9 cellular contexts compared by ENCODE assay signal in genomic region chr19:53132231-53132991, GRCh38. TPM values are rescaled to one million over a fixed set of nuclear protein-coding genes. Genes with fewer than 3 reads are reported as not detected.
DNase-seq lines count a peak whose midpoint lies in the region; ATAC-seq and TF ChIP-seq lines count a peak whose summit lies in the region.
"Had no signal": no experiment of that assay in that cellular context is flagged by ENCODE, and none has a peak within 500 bp of the region (broad histone marks: within the 10 kb centered on the region; RNA-seq: fewer than 3 reads in every experiment).

TSS of gene ZNF415 (minus strand) at chr19:53132910. CDS start at chr19:53122676, 10,234 bp downstream.

- ATAC-seq in CD4-positive, alpha-beta T cell (ENCODE audit: poor library complexity), result peak; percentile 74
- ATAC-seq in esophagus mucosa (peak; percentile 53), GM18520 (IDR thresholded peaks at IDR 0.05; ENCODE audit: unreplicated experiment) (no peak)
- ATAC-seq: HCT116 had no signal

- no peak for TF ChIP-seq CTCF in CD4-positive, alpha-beta T cell (IDR thresholded peaks at IDR 0.05)
- TF ChIP-seq CTCF in GM10266 (IDR thresholded peaks at IDR 0.05; ENCODE audit: control insufficient read depth, insufficient read depth, low read depth, missing control alignments), result no peak

- H3K9me3 ChIP-seq in CD4-positive, alpha-beta T cell (ENCODE audit: control insufficient read depth, low read length), result peaks cover 46% of the 10 kb centered on the region

- H3K4me3 Mint-ChIP-seq in CD4-positive, alpha-beta T cell, result peak within 1 kb of the TSS; percentile 88

- H3K27ac Mint-ChIP-seq in CD4-positive, alpha-beta T cell, result peak within 1 kb of the TSS; percentile 51

- POLR2A ChIA-PET in CD4-positive, alpha-beta T cell (lab: Charles Lee), result no interaction called here

- H3K36me3 Mint-ChIP-seq in CD4-positive, alpha-beta T cell (ENCODE audit: low read depth), result peaks cover 61% of the 10 kb centered on the region

- no peaks in the 10 kb centered on the region for H3K27me3 ChIP-seq in CD4-positive, alpha-beta T cell (ENCODE audit: control insufficient read depth, insufficient read depth, low read length)

- peak in 8 of 10 experiments; percentile 2 to 53 (median 28) for DNase-seq in CD4-positive, alpha-beta T cell
- DNase-seq in NCI-H146 (lab: John Stamatoyannopoulos, UW) (peak; percentile 77), activated T-cell treated with anti-CD3 and anti-CD28 coated beads for 24 hours (ENCODE audit: low read depth) (peak; percentile 12), midbrain (lab: John Stamatoyannopoulos, UW) (peak; percentile 90), GM10266 (ENCODE audit: extremely low spot score) (no peak)
- peak; percentile 10 for DNase-seq in stimulated activated CD8-positive, alpha-beta memory T cell treated with anti-CD3 and anti-CD28 coated beads, Interleukin-15, amount 100 ng/mL, for 1 hour (ENCODE audit: low read depth)

- H3K4me1 Mint-ChIP-seq in CD4-positive, alpha-beta T cell (ENCODE audit: low read depth), result peaks cover 25% of the 10 kb centered on the region

- CTCF ChIA-PET in CD4-positive, alpha-beta T cell (lab: Charles Lee), result no interaction called here

- H3K9me3 Mint-ChIP-seq in CD4-positive, alpha-beta T cell, result peaks cover 15% of the 10 kb centered on the region

- intact Hi-C loops in CD4-positive, alpha-beta T cell (cut with DNase I, micrococcal nuclease), result loop anchor here in 1 of 2 experiments (2.0 kb wide), 1 partner anchor 30 kb away; the partner anchor contains the start of gene ZNF160

- H3K27me3 Mint-ChIP-seq in CD4-positive, alpha-beta T cell, result no peaks in the 10 kb centered on the region

- no peak within 1 kb of the TSS for H3K27ac ChIP-seq in CD4-positive, alpha-beta T cell (ENCODE audit: low read depth, low read length)

RNA-seq across cellular contexts. Expression of gene ZNF415, which starts in this region (rescaled TPM):
- 1 to 10 TPM; 1.2 to 1.7 TPM for total RNA-seq in CD4-positive, alpha-beta T cell
- total RNA-seq in esophagus mucosa, result 0.28 TPM

Comparison
In these comparisons a context has a peak if more than half of its experiments do, and no peak if none do; other contexts are left out.
1. Peak in ATAC-seq in esophagus mucosa; RNA of the gene not detected or under 1 TPM.